Comparison of ENCODE assay signal across 1 cellular context in genomic region chr1:24074817-24075725, GRCh38.
TF ChIP-seq lines count a peak whose summit lies in the region.

No MANE protein-coding gene starts in this region.

TF ChIP-seq in GM23338, 12 proteins besides CTCF, POLR2A, EP300 and RAD21 (continued from another document):
- no peak for TF ChIP-seq ZNF462 (CRISPR knock-in tag; IDR thresholded peaks at IDR 0.05)
- TF ChIP-seq CREB1 (CRISPR knock-in tag; IDR thresholded peaks at IDR 0.05; ENCODE audit: low read depth), result no peak
- TF ChIP-seq ETS1 (IDR thresholded peaks at IDR 0.05), result no peak
- no peak for TF ChIP-seq ZNF114 (CRISPR knock-in tag; IDR thresholded peaks at IDR 0.05)
- TF ChIP-seq NANOG (IDR thresholded peaks at IDR 0.05; ENCODE audit: borderline replicate concordance), result no peak
TF ChIP-seq in GM23338: peak in this region for 0.
